ENCODE assay signal across 18 cellular contexts in genomic region chr16:48535369-48535787, GRCh38.
DNase-seq lines count a peak whose midpoint lies in the region; ATAC-seq and TF ChIP-seq lines count a peak whose summit lies in the region.
"Had no signal": no experiment of that assay in that cellular context is flagged by ENCODE, and none has a peak within 500 bp of the region (broad histone marks: within the 10 kb centered on the region; RNA-seq: fewer than 3 reads in every experiment).

No MANE protein-coding gene starts in this region.

- intact Hi-C loops in Right ventricle myocardium superior (cut with DNase I) (no loop called here), ovary (cut with DNase I) (loop anchor here in 3 of 4 donors (2.0 to 10.0 kb wide), 4 partner anchors 79 to 171 kb away; partner anchors contain the start of genes N4BP1 (in 1 of the 3) and SIAH1 (in 1 of the 3))
- intact Hi-C loops in dendritic cell treated with granulocyte-macrophage colony-stimulating factor and Interleukin-4, amounts not matched to agents 40 ng/mL and 50 ng/mL, for 4 days (cut with micrococcal nuclease): loop anchor here (5.0 kb wide), 1 partner anchor 168 kb away; no protein-coding TSS in a partner anchor

- peak overlapping the region; percentile 55 to 62 for H3K27ac ChIP-seq in right atrium auricular region
- H3K27ac ChIP-seq in ovary: peak overlapping the region; percentile 58 to 72
- peak overlapping the region in 3 of 4 donors; percentile 80 to 85 (median 82) for H3K27ac ChIP-seq in upper lobe of left lung

- TF ChIP-seq EP300 in ovary (IDR thresholded peaks at IDR 0.05) (no peak), upper lobe of left lung (IDR thresholded peaks at IDR 0.05) (no peak)

- H3K9me3 ChIP-seq in right atrium auricular region (no peaks in the 10 kb centered on the region), ovary (no peaks in the 10 kb centered on the region), upper lobe of left lung (no peaks in the 10 kb centered on the region)
- H3K9me3 ChIP-seq: body of pancreas, SJSA1 had no signal

- peak; percentile 52 for DNase-seq in right atrium auricular region (ENCODE audit: low spot score)
- DNase-seq in Right ventricle myocardium superior: no peak
- DNase-seq in ovary: no peak
- no peak for DNase-seq in upper lobe of left lung
- DNase-seq in UCSD-AML1 (lab: John Stamatoyannopoulos, UW; ENCODE audit: unreplicated experiment): no peak
- no peak for DNase-seq in stimulated activated CD4-positive, alpha-beta T cell treated with anti-CD3 and anti-CD28 coated beads, Interleukin-15, amount 100 ng/mL, for 24 hours
- no peak for DNase-seq in SIG-M5 treated with dmso at 0.1 percent for 504 hours (lab: John Stamatoyannopoulos, UW; ENCODE audit: unreplicated experiment)
- DNase-seq: ACHN; body of pancreas; endodermal cell; NCI-H1105; NCI-H226; stimulated activated CD4-positive, alpha-beta T cell treated with anti-CD3 and anti-CD28 coated beads, Interleukin-12 subunit alpha, Interleukin-12 subunit beta, amount 100 ng/mL, for 4 hours; T-helper 9 cell had no signal

- no peak for ATAC-seq in Right ventricle myocardium superior (ENCODE audit: poor library complexity)
- no peak for ATAC-seq in upper lobe of left lung (ENCODE audit: low FRiP score in 2 of 2)

- no peak overlapping the region for H3K4me3 ChIP-seq in right atrium auricular region
- no peak overlapping the region for H3K4me3 ChIP-seq in ovary
- no peak overlapping the region for H3K4me3 ChIP-seq in upper lobe of left lung
- H3K4me3 ChIP-seq: body of pancreas, K562, lung, SJSA1 had no signal

- no peak overlapping the region for H3K4me3 Mint-ChIP-seq in dendritic cell treated with granulocyte-macrophage colony-stimulating factor and Interleukin-4, amounts not matched to agents 40 ng/mL and 50 ng/mL, for 4 days
- H3K4me3 Mint-ChIP-seq: endodermal cell had no signal

- H3K36me3 Mint-ChIP-seq in dendritic cell treated with granulocyte-macrophage colony-stimulating factor and Interleukin-4, amounts not matched to agents 40 ng/mL and 50 ng/mL, for 4 days (ENCODE audit: low read depth): peaks cover 43% of the 10 kb centered on the region

- no peaks in the 10 kb centered on the region for H3K27me3 ChIP-seq in right atrium auricular region
- H3K27me3 ChIP-seq in ovary: no peaks in the 10 kb centered on the region
- H3K27me3 ChIP-seq in upper lobe of left lung: no peaks in the 10 kb centered on the region
- H3K27me3 ChIP-seq: body of pancreas, SJSA1 had no signal

- peaks cover 70% of the 10 kb centered on the region for H3K4me1 Mint-ChIP-seq in dendritic cell treated with granulocyte-macrophage colony-stimulating factor and Interleukin-4, amounts not matched to agents 40 ng/mL and 50 ng/mL, for 4 days (ENCODE audit: low read depth)

- H3K36me3 ChIP-seq in right atrium auricular region: peaks cover 2% of the 10 kb centered on the region
- no peaks in the 10 kb centered on the region for H3K36me3 ChIP-seq in ovary
- peaks cover 0 to 12% (median 5%) of the 10 kb centered on the region in 4 donors for H3K36me3 ChIP-seq in upper lobe of left lung
- H3K36me3 ChIP-seq: SJSA1 had no signal

- no peak for TF ChIP-seq CTCF in right atrium auricular region (IDR thresholded peaks at IDR 0.05)
- TF ChIP-seq CTCF in ovary (IDR thresholded peaks at IDR 0.05): no peak
- no peak for TF ChIP-seq CTCF in upper lobe of left lung (IDR thresholded peaks at IDR 0.05)

- peaks cover 1% of the 10 kb centered on the region for H3K27me3 Mint-ChIP-seq in dendritic cell treated with granulocyte-macrophage colony-stimulating factor and Interleukin-4, amounts not matched to agents 40 ng/mL and 50 ng/mL, for 4 days

- H3K4me1 ChIP-seq in right atrium auricular region (peaks cover 0 to 38% of the 10 kb centered on the region in 2 donors), ovary (ENCODE audit: insufficient read depth) (peaks cover 21% of the 10 kb centered on the region), upper lobe of left lung (peaks cover 39 to 47% (median 45%) of the 10 kb centered on the region in 4 donors)

- H3K27ac Mint-ChIP-seq in dendritic cell treated with granulocyte-macrophage colony-stimulating factor and Interleukin-4, amounts not matched to agents 40 ng/mL and 50 ng/mL, for 4 days: peak overlapping the region; percentile 96
- H3K27ac Mint-ChIP-seq: endodermal cell had no signal

- WGBS in ovary, 3 donors: 85 to 87% (median 87%) methylated on average over 9 of the region's 9 CpGs
- 75 to 90% methylated on average over 2 to 9 of the region's 9 CpGs for WGBS in upper lobe of left lung, 2 donors

- no peaks in the 10 kb centered on the region for H3K9me3 Mint-ChIP-seq in dendritic cell treated with granulocyte-macrophage colony-stimulating factor and Interleukin-4, amounts not matched to agents 40 ng/mL and 50 ng/mL, for 4 days
- H3K9me3 Mint-ChIP-seq: endodermal cell had no signal

- no peak for TF ChIP-seq POLR2A in ovary (IDR thresholded peaks at IDR 0.05)
- TF ChIP-seq POLR2A in upper lobe of left lung (IDR thresholded peaks at IDR 0.05): no peak
